In the genomic region with DNA sequence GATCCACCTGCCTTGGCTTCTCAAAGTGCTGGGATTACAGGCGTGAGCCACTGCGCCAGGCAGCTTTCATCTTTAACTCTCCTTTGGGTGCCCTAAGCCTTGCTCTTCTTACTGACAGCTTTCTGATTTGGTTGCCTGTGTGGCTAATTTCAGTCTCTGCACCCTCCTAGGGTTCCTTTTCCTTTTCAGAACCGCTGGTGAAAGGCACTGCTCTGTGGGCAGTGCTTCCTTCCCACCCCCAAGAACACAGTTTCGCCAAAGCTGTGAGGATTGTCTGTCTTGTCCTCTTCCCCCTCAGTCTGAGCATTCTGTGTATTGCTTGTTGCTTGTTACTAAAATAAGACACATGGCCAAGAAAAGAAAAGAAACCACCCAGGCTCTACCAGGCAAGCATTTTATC, we compare ENCODE assay signal across 7 cellular contexts.
"Had no signal": no experiment of that assay in that cellular context is flagged by ENCODE, and none has a peak within 500 bp of the region (broad histone marks: within the 10 kb centered on the region; RNA-seq: fewer than 3 reads in every experiment).

No MANE protein-coding gene starts in this region.

- DNase-seq: GM23248, GOT3, H9, HCEC 1CT, KBM-7 had no signal

- H3K27ac ChIP-seq: GM23248, HL-60 had no signal

- ATAC-seq: HepG2 had no signal

- H3K4me3 ChIP-seq: GM23248 had no signal

- H2AFZ ChIP-seq: GM23248 had no signal

- FAIRE-seq: HepG2 had no signal

- H3K9ac ChIP-seq: GM23248 had no signal
